ENCODE assay signal across 13 cellular contexts in the genomic region with DNA sequence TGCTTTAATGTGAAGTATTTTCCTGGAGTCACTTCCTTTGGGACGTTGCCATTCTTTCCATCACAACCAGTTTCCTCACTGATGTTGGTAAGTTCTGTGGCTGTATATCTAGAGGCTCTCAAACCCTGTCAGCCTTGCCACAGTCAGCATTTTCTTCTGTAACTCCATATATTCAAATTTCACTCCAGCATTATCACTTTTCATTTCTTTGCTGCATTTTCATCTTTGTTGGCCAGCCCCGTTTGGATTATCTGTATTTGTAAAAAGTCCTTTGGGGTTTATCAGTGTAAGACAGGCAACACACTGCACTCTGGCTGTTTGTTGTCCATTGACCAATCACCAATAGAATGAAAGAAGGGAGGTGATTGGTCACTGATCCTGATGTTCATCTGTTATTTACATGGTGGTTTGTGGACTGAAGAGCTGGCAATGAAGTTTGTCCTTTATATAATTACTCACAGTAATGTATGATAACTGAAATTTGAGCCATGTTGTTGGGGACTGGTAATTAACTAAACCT. TPM values are rescaled to one million over a fixed set of nuclear protein-coding genes. Genes with fewer than 3 reads are reported as not detected.
DNase-seq lines count a peak whose midpoint lies in the region; ATAC-seq, FAIRE-seq and TF ChIP-seq lines count a peak whose summit lies in the region.
"Had no signal": no experiment of that assay in that cellular context is flagged by ENCODE, and none has a peak within 500 bp of the region (broad histone marks: within the 10 kb centered on the region; RNA-seq: fewer than 3 reads in every experiment).

No MANE protein-coding gene starts in this region.

- no peak overlapping the region for H3K18ac ChIP-seq in neuronal stem cell (ENCODE audit: low read length)

- no peak overlapping the region for H3K27ac ChIP-seq in A673 (ENCODE audit: low read depth, low read length, poor library complexity, severe bottlenecking)
- no peak overlapping the region for H3K27ac ChIP-seq in kidney (ENCODE audit: low read depth in 2 of 2, low read length in 2 of 2)
- H3K27ac ChIP-seq in neuronal stem cell (replicated peaks; ENCODE audit: low read length) = no peak overlapping the region
- H3K27ac ChIP-seq: heart right ventricle had no signal

- H3K9ac ChIP-seq in kidney (ENCODE audit: low read length in 2 of 2) (no peak overlapping the region), neuronal stem cell (ENCODE audit: low read depth, low read length, poor library complexity) (no peak overlapping the region)

- no peak overlapping the region for H3K14ac ChIP-seq in neuronal stem cell (ENCODE audit: low read length)

- POLR2A ChIA-PET in A673 (lab: Charles Lee; ENCODE audit: low non-redundant PET) = no interaction called here

- no peak overlapping the region for H2BK15ac ChIP-seq in neuronal stem cell (ENCODE audit: low read length)

- H3K4me3 ChIP-seq in A673 (ENCODE audit: low read depth, low read length, poor library complexity, severe bottlenecking) = no peak overlapping the region
- H3K4me3 ChIP-seq in epithelial cell of esophagus (ENCODE audit: low read length) = no peak overlapping the region
- H3K4me3 ChIP-seq in kidney (ENCODE audit: low read length in 2 of 2) = no peak overlapping the region
- no peak overlapping the region for H3K4me3 ChIP-seq in neuronal stem cell (ENCODE audit: low read length in 2 of 2)
- H3K4me3 ChIP-seq: heart right ventricle had no signal

- H3K36me3 ChIP-seq in A673 (ENCODE audit: insufficient read depth, low read length, poor library complexity, severe bottlenecking) (peaks cover 13% of the 10 kb centered on the region), kidney (ENCODE audit: control insufficient read depth in 1 of 2, insufficient read depth in 2 of 2, low read length in 2 of 2) (no peaks in the 10 kb centered on the region), neuronal stem cell (replicated peaks in 1 of 2; ENCODE audit: control insufficient read depth in 2 of 2, insufficient read depth in 2 of 2, low read length in 2 of 2) (peaks cover 6 to 51% of the 10 kb centered on the region in 2 donors)

- H4K91ac ChIP-seq in neuronal stem cell (ENCODE audit: low read depth, low read length, poor library complexity) = no peak overlapping the region

- H3K4me1 ChIP-seq in A673 (ENCODE audit: insufficient read depth, low read length, poor library complexity, severe bottlenecking) (peaks cover 24% of the 10 kb centered on the region), kidney (ENCODE audit: control insufficient read depth in 1 of 2, insufficient read depth in 1 of 2, low read depth in 1 of 2, low read length in 2 of 2) (no peaks in the 10 kb centered on the region), neuronal stem cell (ENCODE audit: control insufficient read depth in 2 of 2, insufficient read depth in 1 of 2, low read depth in 1 of 2, low read length in 2 of 2) (peaks cover 4 to 5% of the 10 kb centered on the region in 2 donors)
- H3K4me1 ChIP-seq: Caco-2 had no signal

- H3K23ac ChIP-seq in neuronal stem cell (ENCODE audit: low read depth, low read length, poor library complexity) = no peak overlapping the region

- H2AFZ ChIP-seq in neuronal stem cell (ENCODE audit: low read length) = no peak overlapping the region

- CTCF ChIA-PET in A673 (lab: Charles Lee) = interaction anchor here (0.5 kb wide), 1 partner anchor 24 kb away, joined by 4 read pairs; no protein-coding TSS in a partner anchor

- no peak overlapping the region for H2BK5ac ChIP-seq in neuronal stem cell (ENCODE audit: low read length)

- H2AK5ac ChIP-seq in neuronal stem cell (ENCODE audit: low read depth, low read length) = no peak overlapping the region

- H2BK120ac ChIP-seq in neuronal stem cell (ENCODE audit: low read depth, low read length) = no peak overlapping the region

- no TSS peak for BruUV-seq in A673 (replicated peaks; lab: Mats Ljungman, UMichigan)

- TF ChIP-seq CTCF in A673 (conservative IDR thresholded peaks at IDR 0.05; ENCODE audit: low read depth, low read length) (no peak), epithelial cell of esophagus (IDR thresholded peaks at IDR 0.05; ENCODE audit: insufficient read depth, low read depth, low read length, missing control alignments) (no peak), kidney (IDR thresholded peaks at IDR 0.05; ENCODE audit: borderline replicate concordance, extremely low read depth, insufficient read depth) (no peak)

- peaks cover 1% of the 10 kb centered on the region for H3K79me1 ChIP-seq in neuronal stem cell (ENCODE audit: low read depth, low read length)

- H3K4ac ChIP-seq in neuronal stem cell (ENCODE audit: low read length) = no peak overlapping the region

- no peaks in the 10 kb centered on the region for H3K27me3 ChIP-seq in A673 (replicated peaks; ENCODE audit: insufficient read depth, low read depth, low read length, poor library complexity)
- no peaks in the 10 kb centered on the region for H3K27me3 ChIP-seq in neuronal stem cell (ENCODE audit: control insufficient read depth in 3 of 3, insufficient read depth in 3 of 3, low read depth in 1 of 3, low read length in 3 of 3)
- H3K27me3 ChIP-seq: heart right ventricle had no signal

- intact Hi-C loops in A673 (cut with micrococcal nuclease; ENCODE audit: unreplicated experiment) = no loop called here
- intact Hi-C loops in kidney (cut with DNase I) = no loop called here

- DNase-seq in A673 (ENCODE audit: low spot score) = peak; percentile 33
- peak in 68 of 76 experiments; percentile 7 to 94 (median 66) for DNase-seq in HUDEP-2 (lab: John Stamatoyannopoulos, UW; ENCODE audit: unreplicated experiment in 76 of 76)
- DNase-seq in epithelial cell of esophagus (ENCODE audit: low read depth) = peak; percentile 11
- DNase-seq in kidney = no peak
- DNase-seq in neuronal stem cell (ENCODE audit: low spot score) = no peak
- DNase-seq in T-helper 9 cell = no peak
- DNase-seq: activated naive CD4-positive, alpha-beta T cell treated with anti-CD3 and anti-CD28 coated beads, Interleukin-2, amount 10 ng/mL, durations not matched to agents 7 days and 5 days; Caco-2; NCI-H1092 treated with DMSO at 0.1 percent for 48 hours; posterior cingulate gyrus had no signal

- WGBS in neuronal stem cell (ENCODE audit: extremely low coverage in 2 of 2, insufficient read length in 2 of 2, insufficient replicate concordance in 1 of 2), 2 donors = no CpG with 5 or more reads among the region's 2 CpGs

- ATAC-seq in GM18909 (IDR thresholded peaks at IDR 0.05; ENCODE audit: poor library complexity, unreplicated experiment) = peak; percentile 63
- no peak for ATAC-seq in HG03460 (IDR thresholded peaks at IDR 0.05; ENCODE audit: unreplicated experiment)

- H4K8ac ChIP-seq in neuronal stem cell (ENCODE audit: low read depth, low read length) = no peak overlapping the region

- no peaks in the 10 kb centered on the region for H3K9me3 ChIP-seq in A673 (ENCODE audit: low read depth, low read length, poor library complexity, severe bottlenecking)
- no peaks in the 10 kb centered on the region for H3K9me3 ChIP-seq in kidney (ENCODE audit: control insufficient read depth in 1 of 2, low read length in 2 of 2)
- H3K9me3 ChIP-seq in neuronal stem cell (replicated peaks in 1 of 2; ENCODE audit: control insufficient read depth in 2 of 2, insufficient read depth in 1 of 2, low read depth in 1 of 2, low read length in 2 of 2) = peaks cover 0 to 6% of the 10 kb centered on the region in 2 donors
- H3K9me3 ChIP-seq: Caco-2, heart right ventricle had no signal

- no peak overlapping the region for H3K4me2 ChIP-seq in neuronal stem cell (ENCODE audit: insufficient read depth, low read length, poor library complexity, severe bottlenecking)

- no peak overlapping the region for H2BK12ac ChIP-seq in neuronal stem cell (ENCODE audit: low read length)

- no peak for FAIRE-seq in kidney (lab: Jason Lieb, UNC)

RNA-seq across cellular contexts. Expression of a gene that starts 20.3 kb away (rescaled TPM):
- total RNA-seq in A673 (2021) (185 and 187 TPM in 2 replicates), kidney (43.9 TPM)
- 21.1 TPM for polyA plus RNA-seq in kidney (ENCODE audit: insufficient read depth, low read depth, low replicate concordance)
- polyA plus RNA-seq in neuronal stem cell (2013, experiment 1 of 2) = 113 TPM
- polyA plus RNA-seq in neuronal stem cell (2013, experiment 2 of 2) = 112 TPM

RNA-seq across cellular contexts. Expression of a gene that starts 36.5 kb away (rescaled TPM):
- 22.7 and 26.1 TPM in 2 replicates for total RNA-seq in A673 (2021)
- total RNA-seq in kidney = 36.8 TPM
- 16.1 TPM for polyA plus RNA-seq in kidney (ENCODE audit: insufficient read depth, low read depth, low replicate concordance)
- polyA plus RNA-seq in neuronal stem cell (2013, experiment 1 of 2) = 9.8 TPM
- 10.2 TPM for polyA plus RNA-seq in neuronal stem cell (2013, experiment 2 of 2)

Comparison
In these comparisons a context has a peak if more than half of its experiments do, and no peak if none do; other contexts are left out.
1. DNase-seq: peak in A673 (single experiment), HUDEP-2 (68 of 76) and epithelial cell of esophagus (single experiment); none in kidney (single experiment), neuronal stem cell (single experiment) and T-helper 9 cell (single experiment).